In the genomic region with DNA sequence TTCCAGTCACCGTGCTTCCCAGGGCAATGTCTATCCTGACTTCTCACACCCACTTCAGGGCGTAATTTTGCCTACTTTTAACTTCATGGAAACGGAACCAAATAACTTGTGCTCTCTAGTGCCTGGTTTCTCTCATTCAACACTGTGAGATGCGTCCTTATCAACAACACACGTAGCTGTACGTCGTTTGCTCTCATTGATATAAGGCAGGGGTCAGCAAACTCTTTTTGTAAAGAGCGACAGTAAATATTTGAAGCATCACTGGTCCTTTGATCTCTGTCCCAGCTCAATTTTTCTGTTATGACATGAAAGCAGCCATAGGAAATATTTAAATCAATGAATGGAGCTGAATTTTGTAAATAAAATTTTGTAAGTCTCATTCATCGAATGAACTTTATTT, we compare ENCODE assay signal across 8 cellular contexts.
"Had no signal": no experiment of that assay in that cellular context is flagged by ENCODE, and none has a peak within 500 bp of the region (broad histone marks: within the 10 kb centered on the region; RNA-seq: fewer than 3 reads in every experiment).

No MANE protein-coding gene starts in this region.

- H2AFZ ChIP-seq: GM23248 had no signal

- ATAC-seq: K562 had no signal

- DNase-seq: GM23248, GOT3, H9, HCEC 1CT, KG1 had no signal

- H3K4me3 ChIP-seq: GM23248, K562 had no signal

- FAIRE-seq: H54, K562 had no signal

- H3K9ac ChIP-seq: GM23248 had no signal

- H3K27ac ChIP-seq: GM23248, HL-60 had no signal
